1 cellular context compared by ENCODE assay signal in the genomic region with DNA sequence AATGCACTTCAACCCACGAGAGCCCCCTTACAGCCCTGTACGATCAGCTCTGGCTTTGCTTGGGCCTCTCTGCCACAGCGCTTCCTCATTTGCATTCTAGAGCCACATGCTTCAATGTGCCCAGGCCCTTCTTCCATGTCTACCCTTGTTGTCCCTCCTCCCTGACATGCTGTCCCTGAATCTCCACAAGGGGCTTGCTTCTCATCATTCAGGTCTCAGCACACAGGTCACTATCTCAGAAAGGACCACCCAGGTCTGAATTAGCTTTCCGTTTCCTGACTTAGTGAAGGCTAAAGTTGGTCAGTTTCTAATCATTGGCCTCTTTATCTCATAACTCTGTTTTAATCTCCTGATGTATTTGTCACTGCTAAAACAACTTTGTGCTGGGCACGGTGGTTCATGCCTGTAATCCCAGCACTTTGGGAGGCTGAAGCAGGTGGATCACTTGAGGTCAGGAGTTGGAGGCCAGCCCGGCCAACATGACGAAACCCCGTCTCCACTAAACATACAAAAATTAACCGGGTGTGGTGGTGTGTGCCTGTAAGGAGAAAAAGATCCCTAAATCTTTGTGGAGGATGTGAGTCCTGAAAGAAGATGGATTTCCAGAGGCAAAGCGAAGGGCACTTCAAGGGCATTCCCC.
TF ChIP-seq lines count a peak whose summit lies in the region.

No MANE protein-coding gene starts in this region.

TF ChIP-seq in H1, 55 proteins besides CTCF, POLR2A, EP300 and RAD21:
- TF ChIP-seq, protein P1, sequence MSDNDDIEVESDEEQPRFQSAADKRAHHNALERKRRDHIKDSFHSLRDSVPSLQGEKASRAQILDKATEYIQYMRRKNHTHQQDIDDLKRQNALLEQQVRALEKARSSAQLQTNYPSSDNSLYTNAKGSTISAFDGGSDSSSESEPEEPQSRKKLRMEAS (IDR thresholded peaks at IDR 0.05), result 0 out of 2 replicates have a peak, but pooled peaks have one; percentile 11
- no peak for TF ChIP-seq BRCA1 (IDR thresholded peaks at IDR 0.05; ENCODE audit: low read depth, low read length)
